ENCODE assay signal across 1 cellular context in genomic region chr6:152775441-152775840, GRCh38.
TF ChIP-seq lines count a peak whose summit lies in the region.

No MANE protein-coding gene starts in this region.

TF ChIP-seq in HepG2, 621 proteins besides CTCF, POLR2A, EP300 and RAD21 (continued from another document):
- no peak for TF ChIP-seq RXRA (CRISPR knock-in tag; IDR thresholded peaks at IDR 0.05)
- TF ChIP-seq ZNF34 (CRISPR knock-in tag; IDR thresholded peaks at IDR 0.05; ENCODE audit: borderline replicate concordance) = no peak
- TF ChIP-seq ZNF296 (CRISPR knock-in tag; conservative IDR thresholded peaks at IDR 0.05) = no peak
- TF ChIP-seq SNAI1 (CRISPR knock-in tag; IDR thresholded peaks at IDR 0.05; ENCODE audit: borderline replicate concordance) = no peak
- no peak for TF ChIP-seq ZNF235 (CRISPR knock-in tag; IDR thresholded peaks at IDR 0.05; ENCODE audit: borderline replicate concordance)
